ENCODE assay signal across 1 cellular context in genomic region chr17:8117980-8118768, GRCh38.
TF ChIP-seq lines count a peak whose summit lies in the region.

Gene ALOXE3, minus strand, starts transcription at chr17:8118514. Its CDS starts 524 bp downstream, at chr17:8117990.

TF ChIP-seq in HEK293, 187 proteins besides CTCF, POLR2A, EP300 and RAD21 (continued from another document and continues in another):
- TF ChIP-seq, protein P1, sequence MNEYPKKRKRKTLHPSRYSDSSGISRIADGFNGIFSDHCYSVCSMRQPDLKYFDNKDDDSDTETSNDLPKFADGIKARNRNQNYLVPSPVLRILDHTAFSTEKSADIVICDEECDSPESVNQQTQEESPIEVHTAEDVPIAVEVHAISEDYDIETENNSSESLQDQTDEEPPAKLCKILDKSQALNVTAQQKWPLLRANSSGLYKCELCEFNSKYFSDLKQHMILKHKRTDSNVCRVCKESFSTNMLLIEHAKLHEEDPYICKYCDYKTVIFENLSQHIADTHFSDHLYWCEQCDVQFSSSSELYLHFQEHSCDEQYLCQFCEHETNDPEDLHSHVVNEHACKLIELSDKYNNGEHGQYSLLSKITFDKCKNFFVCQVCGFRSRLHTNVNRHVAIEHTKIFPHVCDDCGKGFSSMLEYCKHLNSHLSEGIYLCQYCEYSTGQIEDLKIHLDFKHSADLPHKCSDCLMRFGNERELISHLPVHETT (tag by site-specific recombination; IDR thresholded peaks at IDR 0.05) = 0 out of 2 replicates have a peak, but pooled peaks have one; percentile 25
- peak; percentile 74; the same call in 1 of the 2 replicates for TF ChIP-seq HIC1 (tag by site-specific recombination; IDR thresholded peaks at IDR 0.05)
- no peak for TF ChIP-seq AEBP2 (tag by site-specific recombination; IDR thresholded peaks at IDR 0.05; ENCODE audit: borderline replicate concordance)
- TF ChIP-seq, protein P2, sequence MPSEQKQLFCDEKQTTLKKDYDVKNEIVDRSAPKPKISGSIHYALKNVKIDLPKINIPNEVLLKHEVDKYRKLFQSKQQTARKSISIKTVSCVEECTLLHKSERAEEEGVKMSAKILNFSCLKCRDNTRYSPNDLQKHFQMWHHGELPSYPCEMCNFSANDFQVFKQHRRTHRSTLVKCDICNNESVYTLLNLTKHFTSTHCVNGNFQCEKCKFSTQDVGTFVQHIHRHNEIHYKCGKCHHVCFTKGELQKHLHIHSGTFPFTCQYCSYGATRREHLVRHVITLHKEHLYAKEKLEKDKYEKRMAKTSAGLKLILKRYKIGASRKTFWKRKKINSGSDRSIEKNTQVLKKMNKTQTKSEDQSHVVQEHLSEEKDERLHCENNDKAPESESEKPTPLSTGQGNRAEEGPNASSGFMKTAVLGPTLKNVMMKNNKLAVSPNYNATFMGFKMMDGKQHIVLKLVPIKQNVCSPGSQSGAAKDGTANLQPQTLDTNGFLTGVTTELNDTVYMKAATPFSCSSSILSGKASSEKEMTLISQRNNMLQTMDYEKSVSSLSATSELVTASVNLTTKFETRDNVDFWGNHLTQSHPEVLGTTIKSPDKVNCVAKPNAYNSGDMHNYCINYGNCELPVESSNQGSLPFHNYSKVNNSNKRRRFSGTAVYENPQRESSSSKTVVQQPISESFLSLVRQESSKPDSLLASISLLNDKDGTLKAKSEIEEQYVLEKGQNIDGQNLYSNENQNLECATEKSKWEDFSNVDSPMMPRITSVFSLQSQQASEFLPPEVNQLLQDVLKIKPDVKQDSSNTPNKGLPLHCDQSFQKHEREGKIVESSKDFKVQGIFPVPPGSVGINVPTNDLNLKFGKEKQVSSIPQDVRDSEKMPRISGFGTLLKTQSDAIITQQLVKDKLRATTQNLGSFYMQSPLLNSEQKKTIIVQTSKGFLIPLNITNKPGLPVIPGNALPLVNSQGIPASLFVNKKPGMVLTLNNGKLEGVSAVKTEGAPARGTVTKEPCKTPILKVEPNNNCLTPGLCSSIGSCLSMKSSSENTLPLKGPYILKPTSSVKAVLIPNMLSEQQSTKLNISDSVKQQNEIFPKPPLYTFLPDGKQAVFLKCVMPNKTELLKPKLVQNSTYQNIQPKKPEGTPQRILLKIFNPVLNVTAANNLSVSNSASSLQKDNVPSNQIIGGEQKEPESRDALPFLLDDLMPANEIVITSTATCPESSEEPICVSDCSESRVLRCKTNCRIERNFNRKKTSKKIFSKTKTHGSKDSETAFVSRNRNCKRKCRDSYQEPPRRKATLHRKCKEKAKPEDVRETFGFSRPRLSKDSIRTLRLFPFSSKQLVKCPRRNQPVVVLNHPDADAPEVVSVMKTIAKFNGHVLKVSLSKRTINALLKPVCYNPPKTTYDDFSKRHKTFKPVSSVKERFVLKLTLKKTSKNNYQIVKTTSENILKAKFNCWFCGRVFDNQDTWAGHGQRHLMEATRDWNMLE (tag by site-specific recombination; conservative IDR thresholded peaks at IDR 0.05; ENCODE audit: low read depth) = no peak
- TF ChIP-seq ZNF777 (tag by site-specific recombination; IDR thresholded peaks at IDR 0.05; ENCODE audit: borderline replicate concordance) = 0 out of 2 replicates have a peak, but pooled peaks have one; percentile 45
- peak; percentile 31; the same call in 1 of the 2 replicates for TF ChIP-seq KLF8 (tag by site-specific recombination; IDR thresholded peaks at IDR 0.05)
- TF ChIP-seq SP7 (tag by site-specific recombination; IDR thresholded peaks at IDR 0.05) = peak; percentile 91
- no peak for TF ChIP-seq ZNF621 (tag by site-specific recombination; IDR thresholded peaks at IDR 0.05)
- peak; percentile 58 for TF ChIP-seq ZNF449 (tag by site-specific recombination; IDR thresholded peaks at IDR 0.05)
- TF ChIP-seq ZNF791 (tag by site-specific recombination; IDR thresholded peaks at IDR 0.05) = no peak
- peak; percentile 45; the same call in 1 of the 2 replicates for TF ChIP-seq SP3 (tag by site-specific recombination; IDR thresholded peaks at IDR 0.05)
- no peak for TF ChIP-seq ZSCAN16 (tag by site-specific recombination; IDR thresholded peaks at IDR 0.05)
- TF ChIP-seq MZF1 (tag by site-specific recombination; IDR thresholded peaks at IDR 0.05; ENCODE audit: borderline replicate concordance) = peak; percentile 62
- TF ChIP-seq ZNF707 (tag by site-specific recombination; IDR thresholded peaks at IDR 0.05) = 0 out of 2 replicates have a peak, but pooled peaks have one; percentile 33
- TF ChIP-seq ZNF623 (tag by site-specific recombination; IDR thresholded peaks at IDR 0.05) = peak; percentile 6; the same call in 1 of the 2 replicates
- 0 out of 2 replicates have a peak, but pooled peaks have one; percentile 52 for TF ChIP-seq GLIS1 (tag by site-specific recombination; IDR thresholded peaks at IDR 0.05)
- TF ChIP-seq TRIM28 (IDR thresholded peaks at IDR 0.05; ENCODE audit: borderline replicate concordance, low read length) = 0 out of 2 replicates have a peak, but pooled peaks have one; percentile 6
- peak; percentile 96 for TF ChIP-seq INSM2 (tag by site-specific recombination; IDR thresholded peaks at IDR 0.05)
- TF ChIP-seq, protein P3, sequence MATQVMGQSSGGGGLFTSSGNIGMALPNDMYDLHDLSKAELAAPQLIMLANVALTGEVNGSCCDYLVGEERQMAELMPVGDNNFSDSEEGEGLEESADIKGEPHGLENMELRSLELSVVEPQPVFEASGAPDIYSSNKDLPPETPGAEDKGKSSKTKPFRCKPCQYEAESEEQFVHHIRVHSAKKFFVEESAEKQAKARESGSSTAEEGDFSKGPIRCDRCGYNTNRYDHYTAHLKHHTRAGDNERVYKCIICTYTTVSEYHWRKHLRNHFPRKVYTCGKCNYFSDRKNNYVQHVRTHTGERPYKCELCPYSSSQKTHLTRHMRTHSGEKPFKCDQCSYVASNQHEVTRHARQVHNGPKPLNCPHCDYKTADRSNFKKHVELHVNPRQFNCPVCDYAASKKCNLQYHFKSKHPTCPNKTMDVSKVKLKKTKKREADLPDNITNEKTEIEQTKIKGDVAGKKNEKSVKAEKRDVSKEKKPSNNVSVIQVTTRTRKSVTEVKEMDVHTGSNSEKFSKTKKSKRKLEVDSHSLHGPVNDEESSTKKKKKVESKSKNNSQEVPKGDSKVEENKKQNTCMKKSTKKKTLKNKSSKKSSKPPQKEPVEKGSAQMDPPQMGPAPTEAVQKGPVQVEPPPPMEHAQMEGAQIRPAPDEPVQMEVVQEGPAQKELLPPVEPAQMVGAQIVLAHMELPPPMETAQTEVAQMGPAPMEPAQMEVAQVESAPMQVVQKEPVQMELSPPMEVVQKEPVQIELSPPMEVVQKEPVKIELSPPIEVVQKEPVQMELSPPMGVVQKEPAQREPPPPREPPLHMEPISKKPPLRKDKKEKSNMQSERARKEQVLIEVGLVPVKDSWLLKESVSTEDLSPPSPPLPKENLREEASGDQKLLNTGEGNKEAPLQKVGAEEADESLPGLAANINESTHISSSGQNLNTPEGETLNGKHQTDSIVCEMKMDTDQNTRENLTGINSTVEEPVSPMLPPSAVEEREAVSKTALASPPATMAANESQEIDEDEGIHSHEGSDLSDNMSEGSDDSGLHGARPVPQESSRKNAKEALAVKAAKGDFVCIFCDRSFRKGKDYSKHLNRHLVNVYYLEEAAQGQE (tag by site-specific recombination; IDR thresholded peaks at IDR 0.05) = no peak
- TF ChIP-seq EGR2 (tag by site-specific recombination; IDR thresholded peaks at IDR 0.05; ENCODE audit: low read depth) = peak; percentile 42; the same call in 1 of the 2 replicates
- TF ChIP-seq, protein P4, sequence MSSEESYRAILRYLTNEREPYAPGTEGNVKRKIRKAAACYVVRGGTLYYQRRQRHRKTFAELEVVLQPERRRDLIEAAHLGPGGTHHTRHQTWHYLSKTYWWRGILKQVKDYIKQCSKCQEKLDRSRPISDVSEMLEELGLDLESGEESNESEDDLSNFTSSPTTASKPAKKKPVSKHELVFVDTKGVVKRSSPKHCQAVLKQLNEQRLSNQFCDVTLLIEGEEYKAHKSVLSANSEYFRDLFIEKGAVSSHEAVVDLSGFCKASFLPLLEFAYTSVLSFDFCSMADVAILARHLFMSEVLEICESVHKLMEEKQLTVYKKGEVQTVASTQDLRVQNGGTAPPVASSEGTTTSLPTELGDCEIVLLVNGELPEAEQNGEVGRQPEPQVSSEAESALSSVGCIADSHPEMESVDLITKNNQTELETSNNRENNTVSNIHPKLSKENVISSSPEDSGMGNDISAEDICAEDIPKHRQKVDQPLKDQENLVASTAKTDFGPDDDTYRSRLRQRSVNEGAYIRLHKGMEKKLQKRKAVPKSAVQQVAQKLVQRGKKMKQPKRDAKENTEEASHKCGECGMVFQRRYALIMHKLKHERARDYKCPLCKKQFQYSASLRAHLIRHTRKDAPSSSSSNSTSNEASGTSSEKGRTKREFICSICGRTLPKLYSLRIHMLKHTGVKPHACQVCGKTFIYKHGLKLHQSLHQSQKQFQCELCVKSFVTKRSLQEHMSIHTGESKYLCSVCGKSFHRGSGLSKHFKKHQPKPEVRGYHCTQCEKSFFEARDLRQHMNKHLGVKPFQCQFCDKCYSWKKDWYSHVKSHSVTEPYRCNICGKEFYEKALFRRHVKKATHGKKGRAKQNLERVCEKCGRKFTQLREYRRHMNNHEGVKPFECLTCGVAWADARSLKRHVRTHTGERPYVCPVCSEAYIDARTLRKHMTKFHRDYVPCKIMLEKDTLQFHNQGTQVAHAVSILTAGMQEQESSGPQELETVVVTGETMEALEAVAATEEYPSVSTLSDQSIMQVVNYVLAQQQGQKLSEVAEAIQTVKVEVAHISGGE (tag by site-specific recombination; conservative IDR thresholded peaks at IDR 0.05; ENCODE audit: low read depth) = peak; percentile 34; the same call in 1 of the 2 replicates
- TF ChIP-seq KLF1 (tag by site-specific recombination; IDR thresholded peaks at IDR 0.05) = 0 out of 2 replicates have a peak, but pooled peaks have one; percentile 24
- 0 out of 2 replicates have a peak, but pooled peaks have one; percentile 22 for TF ChIP-seq ZNF843 (tag by site-specific recombination; IDR thresholded peaks at IDR 0.05)
- TF ChIP-seq ZNF629 (tag by site-specific recombination; IDR thresholded peaks at IDR 0.05) = no peak
- 0 out of 2 replicates have a peak, but pooled peaks have one; percentile 22 for TF ChIP-seq KLF16 (tag by site-specific recombination; IDR thresholded peaks at IDR 0.05)
- TF ChIP-seq ZNF521 (tag by site-specific recombination; IDR thresholded peaks at IDR 0.05) = no peak
- 0 out of 2 replicates have a peak, but pooled peaks have one; percentile 4 for TF ChIP-seq ZNF18 (tag by site-specific recombination; IDR thresholded peaks at IDR 0.05)
- TF ChIP-seq ZNF335 (tag by site-specific recombination; conservative IDR thresholded peaks at IDR 0.05) = peak; percentile 64
- 0 out of 2 replicates have a peak, but pooled peaks have one; percentile 27 for TF ChIP-seq ZBTB21 (tag by site-specific recombination; IDR thresholded peaks at IDR 0.05)
- no peak for TF ChIP-seq ZNF747 (tag by site-specific recombination; IDR thresholded peaks at IDR 0.05)
